ENCODE assay signal across 12 cellular contexts in the genomic region with DNA sequence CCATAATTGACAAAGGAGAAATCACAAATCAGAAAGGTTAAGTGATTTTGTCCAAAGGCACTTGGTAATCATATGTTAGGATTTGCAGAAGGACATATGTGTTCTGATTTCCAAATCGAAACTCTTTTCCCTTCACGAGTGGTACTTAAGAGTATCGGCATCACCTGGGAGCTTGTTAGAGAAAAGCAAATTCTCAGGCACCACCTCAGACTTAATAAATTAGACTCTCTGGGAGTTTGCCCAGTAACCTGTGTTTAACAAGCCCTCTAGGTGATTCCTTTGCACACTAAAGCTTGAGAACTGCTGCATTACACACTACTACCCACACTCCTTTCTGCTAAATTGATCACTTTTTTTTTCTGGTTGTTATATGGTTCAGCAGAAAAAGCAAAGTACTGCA.
DNase-seq lines count a peak whose midpoint lies in the region; FAIRE-seq and TF ChIP-seq lines count a peak whose summit lies in the region.
"Had no signal": no experiment of that assay in that cellular context is flagged by ENCODE, and none has a peak within 500 bp of the region (broad histone marks: within the 10 kb centered on the region; RNA-seq: fewer than 3 reads in every experiment).

No MANE protein-coding gene starts in this region.

- DNase-seq in LNCaP clone FGC (ENCODE audit: low read depth) = peak; percentile 17
- no peak for DNase-seq in HTR-8/SVneo (ENCODE audit: insufficient read length, low spot score)
- DNase-seq in superior temporal gyrus (ENCODE audit: extremely low spot score) = no peak
- no peak for DNase-seq in activated CD4-positive, alpha-beta T cell treated with anti-CD3 and anti-CD28 coated beads, Interleukin-2, amount 50 U/mL, for 4 hours
- DNase-seq: AML-193; CD4-positive, CD25-positive, alpha-beta regulatory T cell; DMS53 had no signal

- no peaks in the 10 kb centered on the region for H3K36me3 ChIP-seq in ACC112 (ENCODE audit: insufficient read depth, low read length)
- no peaks in the 10 kb centered on the region for H3K36me3 ChIP-seq in SU-DHL-6 (ENCODE audit: low read length)
- no peaks in the 10 kb centered on the region for H3K36me3 ChIP-seq in skeletal muscle satellite cell (ENCODE audit: insufficient read depth, low read length)
- H3K36me3 ChIP-seq: BLaER1 had no signal

- H3K9ac ChIP-seq in SU-DHL-6 (ENCODE audit: low read length) (no peak overlapping the region), skeletal muscle satellite cell (ENCODE audit: low read depth, low read length) (no peak overlapping the region)
- H3K9ac ChIP-seq: BLaER1 had no signal

- FAIRE-seq in HTR-8/SVneo (lab: Jason Lieb, UNC) = no peak

- H3K4me1 ChIP-seq in ACC112 (ENCODE audit: control insufficient read depth, insufficient read depth, low read length, unreplicated experiment) (peaks cover 21% of the 10 kb centered on the region), skeletal muscle satellite cell (ENCODE audit: control insufficient read depth, insufficient read depth, low read length) (peaks cover 21% of the 10 kb centered on the region)
- H3K4me1 ChIP-seq: BLaER1 had no signal

- H3F3A ChIP-seq in SU-DHL-6 (ENCODE audit: insufficient read depth) = no peaks in the 10 kb centered on the region

- H3K9me2 ChIP-seq in SU-DHL-6 (replicated peaks; ENCODE audit: insufficient read depth, low read length) = no peaks in the 10 kb centered on the region

- H3K9me3 ChIP-seq in SU-DHL-6 (ENCODE audit: insufficient read depth, low read length) = no peaks in the 10 kb centered on the region
- no peaks in the 10 kb centered on the region for H3K9me3 ChIP-seq in skeletal muscle satellite cell (replicated peaks; ENCODE audit: low read length)
- H3K9me3 ChIP-seq: BLaER1 had no signal

- no peaks in the 10 kb centered on the region for H3K27me3 ChIP-seq in ACC112 (ENCODE audit: insufficient read depth, low read length)
- no peaks in the 10 kb centered on the region for H3K27me3 ChIP-seq in SU-DHL-6 (ENCODE audit: low read length)
- H3K27me3 ChIP-seq in skeletal muscle satellite cell (ENCODE audit: control insufficient read depth, insufficient read depth, low read length) = no peaks in the 10 kb centered on the region
- H3K27me3 ChIP-seq: BLaER1 had no signal

- peak overlapping the region; percentile 57 for H3K27ac ChIP-seq in ACC112 (ENCODE audit: low read depth, low read length)
- no peak overlapping the region for H3K27ac ChIP-seq in SU-DHL-6 (ENCODE audit: low read depth, low read length)
- H3K27ac ChIP-seq: BLaER1, HL-60 had no signal

- no peak for TF ChIP-seq CTCF in LNCaP clone FGC (IDR thresholded peaks at IDR 0.05; ENCODE audit: control insufficient read depth, extremely low read depth, insufficient read depth)
- TF ChIP-seq CTCF in SU-DHL-6 (IDR thresholded peaks at IDR 0.05; ENCODE audit: insufficient read depth, low read length, poor library complexity, severe bottlenecking) = no peak

- H2AFZ ChIP-seq in ACC112 (ENCODE audit: low read length, unreplicated experiment) = no peak overlapping the region
- H2AFZ ChIP-seq in SU-DHL-6 (ENCODE audit: low read depth, low read length, severe bottlenecking) = peak overlapping the region; percentile 12

- H4K20me1 ChIP-seq in SU-DHL-6 (ENCODE audit: low read depth, low read length) = no peaks in the 10 kb centered on the region
- H4K20me1 ChIP-seq: BLaER1 had no signal

- H3K79me2 ChIP-seq in ACC112 (ENCODE audit: control insufficient read depth, insufficient read depth, low read length, unreplicated experiment) (no peaks in the 10 kb centered on the region), SU-DHL-6 (ENCODE audit: insufficient read depth, low read length) (no peaks in the 10 kb centered on the region)

- H3K4me2 ChIP-seq in SU-DHL-6 (ENCODE audit: low read depth, low read length, poor library complexity, severe bottlenecking) (no peak overlapping the region), skeletal muscle satellite cell (ENCODE audit: low read length) (peak overlapping the region; percentile 24)
- H3K4me2 ChIP-seq: BLaER1 had no signal

- H3K4me3 ChIP-seq in ACC112 (ENCODE audit: low read depth, low read length) (no peak overlapping the region), LNCaP clone FGC (ENCODE audit: low read depth, low read length) (no peak overlapping the region), SU-DHL-6 (ENCODE audit: insufficient read depth, low read length, poor library complexity, severe bottlenecking) (no peak overlapping the region), skeletal muscle satellite cell (ENCODE audit: low read length) (no peak overlapping the region)
- H3K4me3 ChIP-seq: BLaER1 had no signal
